ENCODE assay signal across 7 cellular contexts in the genomic region with DNA sequence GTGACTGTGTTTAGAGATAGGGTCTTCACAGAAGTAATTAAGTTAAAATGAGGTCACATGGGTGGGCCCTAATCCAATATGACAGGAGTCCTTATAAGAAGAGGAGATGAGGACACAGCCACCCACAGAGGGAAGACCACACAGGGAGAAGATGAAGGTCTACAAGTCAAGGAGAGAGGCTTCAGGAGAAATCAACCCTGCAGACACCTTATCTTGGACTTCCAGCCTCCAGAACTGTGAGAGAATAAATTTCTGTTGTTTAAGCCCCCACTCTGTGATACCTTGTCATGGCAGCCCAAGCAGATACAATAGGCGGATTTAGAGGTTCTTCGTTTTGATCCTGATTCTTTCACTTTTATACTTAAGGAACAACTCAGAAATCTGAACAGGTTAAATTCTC.
"Had no signal": no experiment of that assay in that cellular context is flagged by ENCODE, and none has a peak within 500 bp of the region (broad histone marks: within the 10 kb centered on the region; RNA-seq: fewer than 3 reads in every experiment).

No MANE protein-coding gene starts in this region.

- H3K36me3 ChIP-seq: HAP-1 had no signal

- H3K4me3 ChIP-seq: GM23248, HAP-1 had no signal

- H3K4me3 Mint-ChIP-seq: IgD-negative memory B cell had no signal

- DNase-seq: GM23248, GOT3, H7 had no signal

- H2AFZ ChIP-seq: GM23248 had no signal

- H3K9me3 ChIP-seq: HAP-1 had no signal

- H3K27me3 Mint-ChIP-seq: IgD-negative memory B cell had no signal

- FAIRE-seq: HTR-8/SVneo had no signal

- ATAC-seq: HCT116 had no signal

- H3K9ac ChIP-seq: GM23248 had no signal

- H3K27ac ChIP-seq: GM23248 had no signal
